In genomic region chr1:185044981-185045792, GRCh38 we compare ENCODE assay signal across 8 cellular contexts. TPM values are rescaled to one million over a fixed set of nuclear protein-coding genes. Genes with fewer than 3 reads are reported as not detected.
A peak's percentile ranks its signal among the peaks of the same experiment; 100 is the strongest.
DNase-seq lines count a peak whose midpoint lies in the region; ATAC-seq and TF ChIP-seq lines count a peak whose summit lies in the region.

RNF2 (plus strand) TSS chr1:185045558; CDS start chr1:185087554, 41,996 bp downstream.

- no peaks in the 10 kb centered on the region for H3K27me3 Mint-ChIP-seq in dendritic cell treated with granulocyte-macrophage colony-stimulating factor and Interleukin-4, amounts not matched to agents 40 ng/mL and 50 ng/mL, for 4 days

- DNase-seq in AG09319 (ENCODE audit: extremely low read depth, low read depth) (peak; percentile 25), NCI-H446 treated with DMSO at 0.1 percent for 48 hours (lab: John Stamatoyannopoulos, UW) (peak; percentile 79), left lung (peak; percentile 84 to 95)
- peak; percentile 74 for DNase-seq in activated CD4-positive, alpha-beta T cell treated with anti-CD3 and anti-CD28 coated beads, Interleukin-2, amount 50 U/mL, for 1 hour
- DNase-seq in stimulated activated CD4-positive, alpha-beta T cell treated with anti-CD3 and anti-CD28 coated beads, Interleukin-2, amount 100 ng/mL, for 48 hours, result peak; percentile 62 to 71

- peaks cover 12 to 28% of the 10 kb centered on the region in 2 donors for H3K4me1 ChIP-seq in left lung

- H3K36me3 Mint-ChIP-seq in dendritic cell treated with granulocyte-macrophage colony-stimulating factor and Interleukin-4, amounts not matched to agents 40 ng/mL and 50 ng/mL, for 4 days (ENCODE audit: low read depth), result peaks cover 5% of the 10 kb centered on the region

- intact Hi-C loops in dendritic cell treated with granulocyte-macrophage colony-stimulating factor and Interleukin-4, amounts not matched to agents 40 ng/mL and 50 ng/mL, for 4 days (cut with micrococcal nuclease), result loop anchor here (5.0 kb wide), 1 partner anchor 112 kb away; the partner anchor contains the start of genes SWT1 and TRMT1L
- intact Hi-C loops in left lung (cut with DNase I), result no loop called here

- H3K27me3 ChIP-seq in left lung, result no peaks in the 10 kb centered on the region

- no peaks in the 10 kb centered on the region for H3K9me3 Mint-ChIP-seq in dendritic cell treated with granulocyte-macrophage colony-stimulating factor and Interleukin-4, amounts not matched to agents 40 ng/mL and 50 ng/mL, for 4 days

- H3K9me3 ChIP-seq in left lung, result no peaks in the 10 kb centered on the region

- peak within 1 kb of the TSS; percentile 88 for H3K4me3 Mint-ChIP-seq in dendritic cell treated with granulocyte-macrophage colony-stimulating factor and Interleukin-4, amounts not matched to agents 40 ng/mL and 50 ng/mL, for 4 days

- ATAC-seq in GM19023 (IDR thresholded peaks at IDR 0.05; ENCODE audit: unreplicated experiment) (peak; percentile 87), HG03196 (IDR thresholded peaks at IDR 0.05; ENCODE audit: unreplicated experiment) (peak; percentile 93), left lung (peak; percentile 95)

- TF ChIP-seq CTCF in AG09319 (IDR thresholded peaks at IDR 0.05; ENCODE audit: low read depth, low read length), result no peak
- no peak for TF ChIP-seq CTCF in left lung (IDR thresholded peaks at IDR 0.05)

- peaks cover 31% of the 10 kb centered on the region for H3K4me1 Mint-ChIP-seq in dendritic cell treated with granulocyte-macrophage colony-stimulating factor and Interleukin-4, amounts not matched to agents 40 ng/mL and 50 ng/mL, for 4 days (ENCODE audit: low read depth)

- H3K36me3 ChIP-seq in left lung, result no peaks in the 10 kb centered on the region

- peak within 1 kb of the TSS; percentile 84 to 87 for H3K27ac ChIP-seq in left lung

- peak within 1 kb of the TSS; percentile 89 for H3K27ac Mint-ChIP-seq in dendritic cell treated with granulocyte-macrophage colony-stimulating factor and Interleukin-4, amounts not matched to agents 40 ng/mL and 50 ng/mL, for 4 days

- H3K4me3 ChIP-seq in left lung, result peak within 1 kb of the TSS; percentile 80 to 86

RNA-seq across cellular contexts. Expression of gene RNF2, which starts in this region (rescaled TPM):
- 10 to 100 TPM; 15.8 to 21.3 TPM for total RNA-seq in left lung

Comparison
In these comparisons a context has a peak if more than half of its experiments do, and no peak if none do; other contexts are left out.
1. Peak in every context shown above with its lines: DNase-seq, ATAC-seq, H3K4me3 ChIP-seq and H3K27ac ChIP-seq.
2. DNase-seq: peak in every context shown above with its lines; median percentile 90 in left lung; 79 in NCI-H446 treated with DMSO at 0.1 percent for 48 hours; 74 in activated CD4-positive, alpha-beta T cell treated with anti-CD3 and anti-CD28 coated beads, Interleukin-2, amount 50 U/mL, for 1 hour; 66 in stimulated activated CD4-positive, alpha-beta T cell treated with anti-CD3 and anti-CD28 coated beads, Interleukin-2, amount 100 ng/mL, for 48 hours; 25 in AG09319.